18 cellular contexts compared by ENCODE assay signal in the genomic region with DNA sequence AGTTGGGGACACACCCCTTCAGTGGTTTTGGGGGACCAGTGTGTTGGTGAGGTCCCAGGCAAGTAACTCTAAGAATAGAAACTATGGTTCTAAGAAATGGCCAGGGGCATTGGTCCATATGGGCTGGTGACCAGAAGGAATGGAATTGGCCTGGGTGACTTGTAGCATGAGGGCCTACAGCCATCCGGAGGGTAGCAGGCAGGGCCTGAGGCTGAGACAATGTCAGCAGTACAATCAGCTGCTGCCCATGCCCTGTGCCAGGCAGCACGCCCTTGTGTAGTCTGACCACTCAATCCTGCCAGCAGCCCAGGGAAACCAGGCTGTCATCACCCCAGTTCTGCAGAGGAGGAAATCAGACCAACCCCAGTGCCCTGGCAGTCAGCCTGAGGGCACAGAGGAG.
DNase-seq lines count a peak whose midpoint lies in the region; ATAC-seq lines count a peak whose summit lies in the region.
"Had no signal": no experiment of that assay in that cellular context is flagged by ENCODE, and none has a peak within 500 bp of the region (broad histone marks: within the 10 kb centered on the region; RNA-seq: fewer than 3 reads in every experiment).

No MANE protein-coding gene starts in this region.

- ATAC-seq in left ventricle myocardium superior (peak; percentile 80), GM21717 (IDR thresholded peaks at IDR 0.05; ENCODE audit: unreplicated experiment) (no peak), GM18870 (IDR thresholded peaks at IDR 0.05; ENCODE audit: unreplicated experiment) (no peak)
- ATAC-seq: A549; activated CD4-positive, CD25-positive, alpha-beta regulatory T cell treated with anti-CD3 and anti-CD28 coated beads, Interleukin-2, amount 50 U/mL, for 24 hours had no signal

- in situ Hi-C loops in G401 (cut with HindIII; ENCODE audit: low sequenced_read_pairs): no loop called here

- DNase-seq in G401 (ENCODE audit: low spot score) (peak; percentile 88), cerebellar cortex (ENCODE audit: low spot score) (peak; percentile 86), left ventricle myocardium superior (peak; percentile 88), pons (ENCODE audit: low spot score) (peak; percentile 18), NCI-H1436 treated with DMSO at 0.1 percent for 48 hours (lab: John Stamatoyannopoulos, UW) (no peak), amniotic stem cell (lab: John Stamatoyannopoulos, UW) (no peak)
- DNase-seq: activated CD4-positive, alpha-beta T cell treated with anti-CD3 and anti-CD28 coated beads, Interleukin-2, amount 50 U/mL, for 48 hours; central memory CD4-positive, alpha-beta T cell; glutamatergic neuron; H7; KG1; NCI-H1436; NCI-H748 treated with DMSO at 0.1 percent for 48 hours; stimulated activated CD4-positive, alpha-beta T cell treated with anti-CD3 and anti-CD28 coated beads, Interleukin-2, amount 100 ng/mL, for 24 hours had no signal

- intact Hi-C loops in left ventricle myocardium superior (cut with micrococcal nuclease): no loop called here

Comparison
In these comparisons a context has a peak if more than half of its experiments do, and no peak if none do; other contexts are left out.
1. DNase-seq: peak in G401 (single experiment), cerebellar cortex (single experiment), left ventricle myocardium superior (single experiment) and pons (single experiment); none in NCI-H1436 treated with DMSO at 0.1 percent for 48 hours (single experiment) and amniotic stem cell (single experiment).